29 cellular contexts compared by ENCODE assay signal in genomic region chr3:194857459-194858113, GRCh38.
"Had no signal": no experiment of that assay in that cellular context is flagged by ENCODE, and none has a peak within 500 bp of the region (broad histone marks: within the 10 kb centered on the region; RNA-seq: fewer than 3 reads in every experiment).

No MANE protein-coding gene starts in this region.

- H3K36me3 ChIP-seq: ascending aorta, MG63 had no signal

- H3K9me3 ChIP-seq: ascending aorta, MG63 had no signal

- DNase-seq: activated CD4-positive, alpha-beta memory T cell treated with anti-CD3 and anti-CD28 coated beads for 36 hours; activated CD4-positive, alpha-beta T cell treated with anti-CD3 and anti-CD28 coated beads, Interleukin-2, amount 10 ng/mL, durations not matched to agents 7 days and 5 days; activated CD4-positive, CD25-positive, alpha-beta regulatory T cell; activated CD8-positive, alpha-beta memory T cell treated with anti-CD3 and anti-CD28 coated beads for 24 hours; activated gamma-delta T cell; activated naive CD4-positive, alpha-beta T cell treated with anti-CD3 and anti-CD28 coated beads, Interleukin-2, amount 50 U/mL, for 16 hours; activated naive CD8-positive, alpha-beta T cell treated with anti-CD3 and anti-CD28 coated beads, Interleukin-2, amount 10 ng/mL, durations not matched to agents 7 days and 5 days; activated T-cell treated with anti-CD3 and anti-CD28 coated beads, Interleukin-2, amount 50 U/mL, for 4 hours; amniotic stem cell; MG63; MV-4-11; NCI-H1105; NCI-H1436; NCI-H1694 treated with DMSO at 0.1 percent for 48 hours; NCI-H2029 treated with DMSO at 0.1 percent for 48 hours; NCI-H345; NCI-H510A; NCI-H69; NK-92 treated with Interleukin-12 subunit alpha and Interleukin-12 subunit beta, amount 100 ng/mL, for 24 hours; OCI-M1; RPMI8226; T-cell; T-helper 2 cell; T1000 had no signal

- H3K27me3 ChIP-seq: ascending aorta, MG63 had no signal

- H3K27ac ChIP-seq: ascending aorta, SK-N-MC had no signal

- ATAC-seq: activated T-cell treated with anti-CD3 and anti-CD28 coated beads, Interleukin-2, amount 50 U/mL, for 4 hours; activated T-helper 17 cell treated with anti-CD3 and anti-CD28 coated beads, Interleukin-2, amount 50 U/mL, for 72 hours; Panc1; Right ventricle myocardium inferior; T-cell had no signal

- H3K4me3 ChIP-seq: ascending aorta, MG63, SK-N-MC had no signal
